Comparison of ENCODE assay signal across 12 cellular contexts in genomic region chr5:132073231-132074013, GRCh38. TPM values are rescaled to one million over a fixed set of nuclear protein-coding genes. Genes with fewer than 3 reads are reported as not detected.
A peak's percentile ranks its signal among the peaks of the same experiment; 100 is the strongest.
DNase-seq lines count a peak whose midpoint lies in the region; ATAC-seq and TF ChIP-seq lines count a peak whose summit lies in the region.
"Had no signal": no experiment of that assay in that cellular context is flagged by ENCODE, and none has a peak within 500 bp of the region (broad histone marks: within the 10 kb centered on the region; RNA-seq: fewer than 3 reads in every experiment).

Gene CSF2 (plus strand): TSS chr5:132073789. CDS start chr5:132073824, 35 bp downstream.

- H3F3A ChIP-seq in SK-N-SH (replicated peaks; ENCODE audit: insufficient read depth) (no peaks in the 10 kb centered on the region), GM23338 (replicated peaks; ENCODE audit: low read depth) (no peaks in the 10 kb centered on the region)

- H3K36me3 ChIP-seq in SK-N-SH (replicated peaks in 1 of 2; ENCODE audit: control insufficient read depth in 1 of 2, insufficient read depth in 2 of 2, low read length in 1 of 2) (no peaks in the 10 kb centered on the region), GM23338 (ENCODE audit: insufficient read depth) (no peaks in the 10 kb centered on the region), tibial nerve (no peaks in the 10 kb centered on the region)

- H4K20me1 ChIP-seq in SK-N-SH (ENCODE audit: insufficient read depth) = no peaks in the 10 kb centered on the region
- no peaks in the 10 kb centered on the region for H4K20me1 ChIP-seq in GM23338 (replicated peaks; ENCODE audit: insufficient read depth)

- no peak for TF ChIP-seq CTCF in SK-N-SH (IDR thresholded peaks at IDR 0.05)
- no peak for TF ChIP-seq CTCF in GM23338 (conservative IDR thresholded peaks at IDR 0.05; ENCODE audit: low read depth in 2 of 2)
- TF ChIP-seq CTCF in tibial nerve (IDR thresholded peaks at IDR 0.05) = no peak

- no peaks in the 10 kb centered on the region for H3K27me3 ChIP-seq in SK-N-SH (ENCODE audit: insufficient read depth)
- H3K27me3 ChIP-seq in GM23338 (ENCODE audit: insufficient read depth) = no peaks in the 10 kb centered on the region
- no peaks in the 10 kb centered on the region for H3K27me3 ChIP-seq in tibial nerve

- TF ChIP-seq EP300 in SK-N-SH (IDR thresholded peaks at IDR 0.05; ENCODE audit: borderline replicate concordance in 1 of 2, low read depth in 1 of 2, low read length in 1 of 2) (no peak), tibial nerve (IDR thresholded peaks at IDR 0.05) (no peak)

- no peaks in the 10 kb centered on the region for H3K9me2 ChIP-seq in SK-N-SH
- H3K9me2 ChIP-seq in GM23338 (ENCODE audit: insufficient read depth) = no peaks in the 10 kb centered on the region

- H3K4me3 Mint-ChIP-seq in activated CD4-positive, alpha-beta T cell treated with anti-CD3 and anti-CD28 coated beads for 36 hours = peak within 1 kb of the TSS; percentile 61
- H3K4me3 Mint-ChIP-seq in stimulated activated memory B cell treated with anti-CD40 and anti-IgM and Interleukin-4, amounts not matched to agents 10 μg/mL and 1 μg/mL and 100 μg/mL, for 72 hours = peak within 1 kb of the TSS; percentile 81
- H3K4me3 Mint-ChIP-seq in GM23338 = no peak within 1 kb of the TSS
- H3K4me3 Mint-ChIP-seq: activated naive CD4-positive, alpha-beta T cell treated with anti-CD3 and anti-CD28 coated beads for 36 hours had no signal

- POLR2A ChIA-PET in activated CD4-positive, alpha-beta T cell treated with anti-CD3 and anti-CD28 coated beads for 36 hours (lab: Charles Lee) = interaction anchor here (0.6 kb wide), 1 partner anchor 27 kb away, joined by 3 read pairs; no protein-coding TSS in a partner anchor
- POLR2A ChIA-PET in SK-N-SH (lab: Yijun Ruan, JAX) = no interaction called here

- no peaks in the 10 kb centered on the region for H3K27me3 Mint-ChIP-seq in activated CD4-positive, alpha-beta T cell treated with anti-CD3 and anti-CD28 coated beads for 36 hours
- no peaks in the 10 kb centered on the region for H3K27me3 Mint-ChIP-seq in stimulated activated memory B cell treated with anti-CD40 and anti-IgM and Interleukin-4, amounts not matched to agents 10 μg/mL and 1 μg/mL and 100 μg/mL, for 72 hours
- peaks cover 2% of the 10 kb centered on the region for H3K27me3 Mint-ChIP-seq in GM23338 (ENCODE audit: insufficient read depth, low read depth, poor library complexity)

- CTCF ChIA-PET in activated CD4-positive, alpha-beta T cell treated with anti-CD3 and anti-CD28 coated beads for 36 hours (lab: Charles Lee) = interaction anchor here (0.5 to 2.2 kb wide), 3 partner anchors 10 to 29 kb away, joined by 3 to 8 read pairs (median 5); no protein-coding TSS in a partner anchor
- CTCF ChIA-PET in SK-N-SH (lab: Yijun Ruan, JAX) = interaction anchor here (1.0 to 1.8 kb wide), 3 partner anchors 8 to 10 kb away, joined by 3 to 9 read pairs (median 4); no protein-coding TSS in a partner anchor

- H3K9me3 Mint-ChIP-seq in activated CD4-positive, alpha-beta T cell treated with anti-CD3 and anti-CD28 coated beads for 36 hours (ENCODE audit: low read depth) = no peaks in the 10 kb centered on the region
- H3K9me3 Mint-ChIP-seq in stimulated activated memory B cell treated with anti-CD40 and anti-IgM and Interleukin-4, amounts not matched to agents 10 μg/mL and 1 μg/mL and 100 μg/mL, for 72 hours = no peaks in the 10 kb centered on the region
- no peaks in the 10 kb centered on the region for H3K9me3 Mint-ChIP-seq in GM23338
- H3K9me3 Mint-ChIP-seq: activated naive CD4-positive, alpha-beta T cell treated with anti-CD3 and anti-CD28 coated beads for 36 hours had no signal

- peaks cover 0 to 5% of the 10 kb centered on the region in 2 experiments; a peak in 1 of 4 replicates for H3K4me1 ChIP-seq in SK-N-SH (ENCODE audit: control insufficient read depth in 1 of 2, insufficient read depth in 2 of 2, low read depth in 1 of 2, low read length in 1 of 2)
- no peaks in the 10 kb centered on the region for H3K4me1 ChIP-seq in GM23338 (ENCODE audit: insufficient read depth)
- no peaks in the 10 kb centered on the region for H3K4me1 ChIP-seq in tibial nerve

- peak; percentile 46 for DNase-seq in activated CD4-positive, alpha-beta T cell treated with anti-CD3 and anti-CD28 coated beads for 36 hours
- no peak for DNase-seq in activated CD4-positive, alpha-beta T cell treated with anti-CD3 and anti-CD28 coated beads, Interleukin-2, amount 50 U/mL, for 4 hours
- no peak for DNase-seq in SK-N-SH
- no peak for DNase-seq in epithelial cell of prostate (ENCODE audit: low read depth, low spot score)
- DNase-seq in GM23338 (ENCODE audit: low spot score) = no peak
- no peak for DNase-seq in SIG-M5 (lab: John Stamatoyannopoulos, UW)
- DNase-seq in tibial nerve (ENCODE audit: low spot score in 2 of 2) = no peak
- DNase-seq: activated naive CD4-positive, alpha-beta T cell treated with anti-CD3 and anti-CD28 coated beads for 36 hours; NCI-H187 treated with DMSO at 0.1 percent for 48 hours; right cardiac atrium had no signal

- H3K79me2 ChIP-seq in SK-N-SH (ENCODE audit: insufficient read depth) = no peaks in the 10 kb centered on the region
- H3K79me2 ChIP-seq in GM23338 (replicated peaks; ENCODE audit: insufficient read depth) = no peaks in the 10 kb centered on the region

- peak within 1 kb of the TSS; percentile 33 for H3K27ac Mint-ChIP-seq in activated CD4-positive, alpha-beta T cell treated with anti-CD3 and anti-CD28 coated beads for 36 hours
- H3K27ac Mint-ChIP-seq in stimulated activated memory B cell treated with anti-CD40 and anti-IgM and Interleukin-4, amounts not matched to agents 10 μg/mL and 1 μg/mL and 100 μg/mL, for 72 hours = peak within 1 kb of the TSS; percentile 33
- no peak within 1 kb of the TSS for H3K27ac Mint-ChIP-seq in GM23338
- H3K27ac Mint-ChIP-seq: activated naive CD4-positive, alpha-beta T cell treated with anti-CD3 and anti-CD28 coated beads for 36 hours had no signal

- H3K9me3 ChIP-seq in SK-N-SH (no peaks in the 10 kb centered on the region), tibial nerve (no peaks in the 10 kb centered on the region)

- 74% methylated on average over 9 of the region's 12 CpGs for WGBS in SK-N-SH (ENCODE audit: low lambda C conversion rate)
- 80 to 86% methylated on average over 11 to 12 of the region's 12 CpGs for WGBS in tibial nerve, 2 donors

- no peak for TF ChIP-seq POLR2A in tibial nerve (IDR thresholded peaks at IDR 0.05)

- no peak for TF ChIP-seq RAD21 in SK-N-SH (IDR thresholded peaks at IDR 0.05; ENCODE audit: low read length)

- H3K4me2 ChIP-seq in SK-N-SH (no peak within 1 kb of the TSS), GM23338 (no peak within 1 kb of the TSS)

- H3K4me1 Mint-ChIP-seq in activated CD4-positive, alpha-beta T cell treated with anti-CD3 and anti-CD28 coated beads for 36 hours = peaks cover 43% of the 10 kb centered on the region
- H3K4me1 Mint-ChIP-seq in stimulated activated memory B cell treated with anti-CD40 and anti-IgM and Interleukin-4, amounts not matched to agents 10 μg/mL and 1 μg/mL and 100 μg/mL, for 72 hours = peaks cover 64% of the 10 kb centered on the region
- H3K4me1 Mint-ChIP-seq in GM23338 = no peaks in the 10 kb centered on the region; the same call in 2 of the 3 replicates

- H3K27ac ChIP-seq in SK-N-SH (ENCODE audit: low read depth in 2 of 2, low read length in 1 of 2) = no peak within 1 kb of the TSS
- H3K27ac ChIP-seq in epithelial cell of prostate = peak within 1 kb of the TSS; percentile 83
- H3K27ac ChIP-seq in GM23338 (ENCODE audit: low read depth) = no peak within 1 kb of the TSS
- no peak within 1 kb of the TSS for H3K27ac ChIP-seq in tibial nerve

- H3K9ac ChIP-seq in SK-N-SH = no peak within 1 kb of the TSS

- H2AFZ ChIP-seq in SK-N-SH (ENCODE audit: low read depth) = no peak within 1 kb of the TSS
- no peak within 1 kb of the TSS for H2AFZ ChIP-seq in GM23338

- intact Hi-C loops in activated CD4-positive, alpha-beta T cell treated with anti-CD3 and anti-CD28 coated beads for 36 hours (cut with DNase I, micrococcal nuclease) = loop anchor here in 1 of 2 experiments (1.0 kb wide), 1 partner anchor 30 kb away; no protein-coding TSS in a partner anchor

- no peak within 1 kb of the TSS for H3K4me3 ChIP-seq in SK-N-SH (ENCODE audit: low read depth in 2 of 2, low read length in 1 of 2)
- H3K4me3 ChIP-seq in GM23338 = no peak within 1 kb of the TSS
- no peak within 1 kb of the TSS for H3K4me3 ChIP-seq in tibial nerve

- peak; percentile 28 for ATAC-seq in activated CD4-positive, alpha-beta T cell treated with anti-CD3 and anti-CD28 coated beads for 36 hours
- ATAC-seq in stimulated activated memory B cell treated with anti-CD40 and anti-IgM and Interleukin-4, amounts not matched to agents 10 μg/mL and 1 μg/mL and 100 μg/mL, for 72 hours = peak; percentile 16
- no peak for ATAC-seq in GM23338
- ATAC-seq: right cardiac atrium had no signal

- H3K36me3 Mint-ChIP-seq in activated CD4-positive, alpha-beta T cell treated with anti-CD3 and anti-CD28 coated beads for 36 hours (ENCODE audit: low read depth) = peaks cover 2% of the 10 kb centered on the region
- peaks cover 19% of the 10 kb centered on the region for H3K36me3 Mint-ChIP-seq in stimulated activated memory B cell treated with anti-CD40 and anti-IgM and Interleukin-4, amounts not matched to agents 10 μg/mL and 1 μg/mL and 100 μg/mL, for 72 hours
- H3K36me3 Mint-ChIP-seq in GM23338 (ENCODE audit: low read depth) = no peaks in the 10 kb centered on the region

TF ChIP-seq in SK-N-SH, 30 proteins besides CTCF, POLR2A, EP300 and RAD21 (continues in another document):
- TF ChIP-seq NFIC (IDR thresholded peaks at IDR 0.05; ENCODE audit: borderline replicate concordance) = 0 out of 2 replicates have a peak, but pooled peaks have one; percentile 14
- peak; percentile 53 for TF ChIP-seq TCF12 (IDR thresholded peaks at IDR 0.05)

TF ChIP-seq in GM23338, 12 proteins besides CTCF, POLR2A, EP300 and RAD21 (continues in another document):
- TF ChIP-seq POLR2AphosphoS5 (IDR thresholded peaks at IDR 0.05; ENCODE audit: low read depth) = no peak
- no peak for TF ChIP-seq EZH2phosphoT487 (IDR thresholded peaks at IDR 0.05; ENCODE audit: unreplicated experiment)
- TF ChIP-seq NANOG (IDR thresholded peaks at IDR 0.05; ENCODE audit: borderline replicate concordance) = no peak
- TF ChIP-seq STAT1 (IDR thresholded peaks at IDR 0.05; ENCODE audit: unreplicated experiment) = no peak

RNA-seq across cellular contexts. Expression of gene CSF2, which starts in this region (rescaled TPM):
- total RNA-seq in activated CD4-positive, alpha-beta T cell treated with anti-CD3 and anti-CD28 coated beads for 36 hours = 10 to 100 TPM; 52.6 to 59.5 TPM
- polyA plus RNA-seq in SK-N-SH (2012; rRNA removed) = 0.70 and 0.97 TPM in 2 replicates
- 0.54 and 0.62 TPM in 2 replicates for polyA plus RNA-seq in SK-N-SH (2012; cell fraction: cytosol; rRNA removed)
- 0.64 and 1.5 TPM in 2 replicates for polyA plus RNA-seq in SK-N-SH (2012; cell fraction: nucleus; rRNA removed)
- total RNA-seq in GM23338 (2014; rRNA removed; shearing (Covaris generic)) = not detected in 2 replicates
- polyA plus RNA-seq in GM23338 (2016; fragmentation: Nextera tagmentation; extraction: Ambion mirVana) = not detected in 2 replicates
- not detected for total RNA-seq in tibial nerve
- total RNA-seq: esophagus mucosa, right cardiac atrium had no signal
- polyA plus RNA-seq: right cardiac atrium had no signal

Comparison
In these comparisons a context has a peak if more than half of its experiments do, and no peak if none do; other contexts are left out.
1. RNA of gene CSF2 (total RNA-seq): 52.6 to 59.5 TPM in activated CD4-positive, alpha-beta T cell treated with anti-CD3 and anti-CD28 coated beads for 36 hours; not detected in GM23338 and not detected in tibial nerve; every median in the first group is over 10 times any median in the second.